12 cellular contexts compared by ENCODE assay signal in the genomic region with DNA sequence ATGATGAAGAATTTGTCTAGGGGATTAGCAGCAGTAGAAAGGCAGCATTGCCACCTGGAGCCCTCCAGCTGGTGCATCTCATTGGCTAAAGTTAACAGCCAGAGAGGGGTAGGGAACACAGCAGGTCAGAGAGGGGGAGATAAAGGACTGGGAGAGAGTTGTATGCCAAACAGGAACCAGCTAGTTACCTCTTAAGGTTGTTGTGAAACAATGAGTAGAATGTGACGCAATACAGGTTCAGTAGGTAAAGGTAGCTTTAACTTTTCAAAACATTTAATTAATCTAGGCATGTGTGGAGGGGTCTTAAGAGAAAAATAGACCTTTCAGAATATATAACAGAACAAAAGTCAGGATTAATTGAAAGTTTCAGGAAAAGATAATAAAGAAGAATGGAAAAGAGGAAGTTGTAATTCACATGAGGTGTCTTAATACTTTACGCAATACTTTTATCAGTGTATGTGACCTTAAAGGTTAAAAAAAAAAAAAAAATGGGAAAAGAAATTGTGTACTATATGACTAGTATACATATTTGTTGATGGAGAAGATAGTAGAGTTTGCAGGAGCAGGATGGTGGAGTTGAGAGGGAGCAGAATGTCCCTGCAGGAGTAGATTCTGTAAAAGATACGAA. TPM values are rescaled to one million over a fixed set of nuclear protein-coding genes. Genes with fewer than 3 reads are reported as not detected.
A peak's percentile ranks its signal among the peaks of the same experiment; 100 is the strongest.
DNase-seq lines count a peak whose midpoint lies in the region; ATAC-seq, FAIRE-seq and TF ChIP-seq lines count a peak whose summit lies in the region.
"Had no signal": no experiment of that assay in that cellular context is flagged by ENCODE, and none has a peak within 500 bp of the region (broad histone marks: within the 10 kb centered on the region; RNA-seq: fewer than 3 reads in every experiment).

No MANE protein-coding gene starts in this region.

- DNase-seq in activated CD8-positive, alpha-beta T cell treated with anti-CD3 and anti-CD28 coated beads for 36 hours = no peak
- no peak for DNase-seq in activated CD8-positive, alpha-beta T cell treated with anti-CD3 and anti-CD28 coated beads, Interleukin-2, amount 10 ng/mL, durations not matched to agents 7 days and 5 days
- DNase-seq in NCI-H69 (lab: John Stamatoyannopoulos, UW) = peak; percentile 77
- DNase-seq in endothelial cell of umbilical vein (ENCODE audit: low read depth, low spot score) = no peak
- DNase-seq in small intestine = peak; percentile 48
- DNase-seq in ureter (ENCODE audit: low spot score) = no peak
- DNase-seq in middle frontal gyrus (ENCODE audit: extremely low spot score, low spot score) = no peak
- DNase-seq: activated naive CD8-positive, alpha-beta T cell treated with anti-CD3 and anti-CD28 coated beads, Interleukin-2, amount 10 ng/mL, durations not matched to agents 7 days and 5 days; T-cell had no signal

- H3K4me1 ChIP-seq in endothelial cell of umbilical vein (ENCODE audit: control insufficient read depth, extremely low read depth, insufficient read depth, low read length) (peaks cover 45% of the 10 kb centered on the region), small intestine (ENCODE audit: control insufficient read depth in 2 of 2, insufficient read depth in 1 of 2, low read depth in 1 of 2, low read length in 1 of 2) (peaks cover 0 to 5% of the 10 kb centered on the region in 2 donors)

- no peak overlapping the region for H2AFZ ChIP-seq in endothelial cell of umbilical vein (ENCODE audit: low read depth, low read length)

- no peaks in the 10 kb centered on the region for H3K9me1 ChIP-seq in endothelial cell of umbilical vein (replicated peaks; ENCODE audit: control insufficient read depth, extremely low read depth, insufficient read depth, low read length)

- 45 to 76% (median 58%) methylated on average over 3 of the region's 3 CpGs for WGBS in small intestine, 3 donors

- H3K9me3 ChIP-seq in endothelial cell of umbilical vein (replicated peaks; ENCODE audit: control insufficient read depth, insufficient read depth, low read length) (no peaks in the 10 kb centered on the region), small intestine (ENCODE audit: control insufficient read depth, low read depth) (no peaks in the 10 kb centered on the region)
- H3K9me3 ChIP-seq: BLaER1 had no signal

- H3K4me3 ChIP-seq in endothelial cell of umbilical vein (replicated peaks in 1 of 3; ENCODE audit: insufficient read depth in 1 of 3, low read depth in 1 of 3, low read length in 3 of 3) (no peak overlapping the region), small intestine (ENCODE audit: low read depth in 1 of 2, low read length in 2 of 2) (no peak overlapping the region)
- H3K4me3 ChIP-seq: BLaER1 had no signal

- no peak for TF ChIP-seq CTCF in activated CD8-positive, alpha-beta T cell treated with anti-CD3 and anti-CD28 coated beads for 36 hours (IDR thresholded peaks at IDR 0.05)
- no peak for TF ChIP-seq CTCF in endothelial cell of umbilical vein (IDR thresholded peaks at IDR 0.05; ENCODE audit: extremely low read depth in 1 of 2, insufficient read depth in 1 of 2, low read depth in 1 of 2, low read length in 2 of 2)

- peaks cover 3% of the 10 kb centered on the region for H4K20me1 ChIP-seq in endothelial cell of umbilical vein (replicated peaks; ENCODE audit: control insufficient read depth, extremely low read depth, insufficient read depth, low read length)

- CTCF ChIA-PET in activated CD8-positive, alpha-beta T cell treated with anti-CD3 and anti-CD28 coated beads for 36 hours (lab: Charles Lee) = interaction anchor here (1.2 kb wide), 1 partner anchor 11 kb away, joined by 3 read pairs; no protein-coding TSS in a partner anchor
- CTCF ChIA-PET in activated CD8-positive, alpha-beta T cell treated with anti-CD3 and anti-CD28 coated beads, Interleukin-2, amount 10 ng/mL, durations not matched to agents 7 days and 5 days (lab: Charles Lee) = interaction anchor here (1.2 kb wide), 1 partner anchor 258 kb away, joined by 3 read pairs; no protein-coding TSS in a partner anchor
- CTCF ChIA-PET in endothelial cell of umbilical vein (lab: Charles Lee) = interaction anchor here (0.7 to 2.2 kb wide), 16 partner anchors 8 to 333 kb away, joined by 3 to 16 read pairs (median 4); partner anchors contain the start of gene FBXO38

- no peaks in the 10 kb centered on the region for H3K27me3 ChIP-seq in endothelial cell of umbilical vein (ENCODE audit: control insufficient read depth in 2 of 2, insufficient read depth in 2 of 2, low read length in 2 of 2)
- no peaks in the 10 kb centered on the region for H3K27me3 ChIP-seq in small intestine (ENCODE audit: control insufficient read depth in 2 of 2, insufficient read depth in 2 of 2, low read length in 2 of 2)
- H3K27me3 ChIP-seq: BLaER1 had no signal

- H3K9ac ChIP-seq in endothelial cell of umbilical vein (replicated peaks; ENCODE audit: extremely low read depth, insufficient read depth, low read length) = peak overlapping the region; percentile 29
- H3K9ac ChIP-seq: BLaER1 had no signal

- H3K9me3 Mint-ChIP-seq in activated CD8-positive, alpha-beta T cell treated with anti-CD3 and anti-CD28 coated beads for 36 hours = no peaks in the 10 kb centered on the region
- H3K9me3 Mint-ChIP-seq in activated CD8-positive, alpha-beta T cell treated with anti-CD3 and anti-CD28 coated beads, Interleukin-2, amount 10 ng/mL, durations not matched to agents 7 days and 5 days (ENCODE audit: insufficient read depth) = no peaks in the 10 kb centered on the region
- H3K9me3 Mint-ChIP-seq: activated naive CD8-positive, alpha-beta T cell treated with anti-CD3 and anti-CD28 coated beads, Interleukin-2, amount 10 ng/mL, durations not matched to agents 7 days and 5 days; nephron; T-cell had no signal

- POLR2A ChIA-PET in activated CD8-positive, alpha-beta T cell treated with anti-CD3 and anti-CD28 coated beads for 36 hours (lab: Charles Lee) = no interaction called here
- POLR2A ChIA-PET in activated CD8-positive, alpha-beta T cell treated with anti-CD3 and anti-CD28 coated beads, Interleukin-2, amount 10 ng/mL, durations not matched to agents 7 days and 5 days (lab: Charles Lee) = no interaction called here
- POLR2A ChIA-PET in endothelial cell of umbilical vein (lab: Charles Lee) = interaction anchor here (0.7 kb wide), 2 partner anchors 13 to 919 kb away, joined by 3 read pairs; no protein-coding TSS in a partner anchor

- no peak for ATAC-seq in activated CD8-positive, alpha-beta T cell treated with anti-CD3 and anti-CD28 coated beads for 36 hours
- no peak for ATAC-seq in activated CD8-positive, alpha-beta T cell treated with anti-CD3 and anti-CD28 coated beads, Interleukin-2, amount 10 ng/mL, durations not matched to agents 7 days and 5 days
- no peak for ATAC-seq in GM18870 (IDR thresholded peaks at IDR 0.05; ENCODE audit: unreplicated experiment)
- ATAC-seq: T-cell had no signal

- no TSS peak for BruUV-seq in endothelial cell of umbilical vein (replicated peaks; lab: Mats Ljungman, UMichigan)

- H3K4me1 Mint-ChIP-seq in activated CD8-positive, alpha-beta T cell treated with anti-CD3 and anti-CD28 coated beads for 36 hours (ENCODE audit: low read depth) = peaks cover 52% of the 10 kb centered on the region
- peaks cover 5% of the 10 kb centered on the region for H3K4me1 Mint-ChIP-seq in activated CD8-positive, alpha-beta T cell treated with anti-CD3 and anti-CD28 coated beads, Interleukin-2, amount 10 ng/mL, durations not matched to agents 7 days and 5 days (ENCODE audit: low read depth)
- H3K4me1 Mint-ChIP-seq: nephron had no signal

- peak overlapping the region; percentile 55 for H3K27ac ChIP-seq in endothelial cell of umbilical vein (ENCODE audit: insufficient read depth, low read depth, low read length)
- H3K27ac ChIP-seq in small intestine (ENCODE audit: low read depth in 1 of 2, low read length in 1 of 2) = peak overlapping the region in 1 of 2 donors; percentile 65
- H3K27ac ChIP-seq: BLaER1 had no signal

- no peak for TF ChIP-seq POLR2A in endothelial cell of umbilical vein (IDR thresholded peaks at IDR 0.05; ENCODE audit: low read depth, low read length)

- H3K36me3 ChIP-seq in endothelial cell of umbilical vein (ENCODE audit: control insufficient read depth in 2 of 2, extremely low read depth in 1 of 2, insufficient read depth in 2 of 2, low read length in 2 of 2) = peaks cover 0 to 10% of the 10 kb centered on the region in 2 experiments
- H3K36me3 ChIP-seq in small intestine (ENCODE audit: control insufficient read depth in 2 of 2, insufficient read depth in 2 of 2, low read length in 2 of 2) = peaks cover 4 to 13% of the 10 kb centered on the region in 2 donors

- peaks cover 34% of the 10 kb centered on the region for H3K79me2 ChIP-seq in endothelial cell of umbilical vein (ENCODE audit: control insufficient read depth, insufficient read depth, low read length)

- peak overlapping the region; percentile 21 for H3K27ac Mint-ChIP-seq in activated CD8-positive, alpha-beta T cell treated with anti-CD3 and anti-CD28 coated beads for 36 hours
- H3K27ac Mint-ChIP-seq in activated CD8-positive, alpha-beta T cell treated with anti-CD3 and anti-CD28 coated beads, Interleukin-2, amount 10 ng/mL, durations not matched to agents 7 days and 5 days = no peak overlapping the region
- H3K27ac Mint-ChIP-seq: activated naive CD8-positive, alpha-beta T cell treated with anti-CD3 and anti-CD28 coated beads, Interleukin-2, amount 10 ng/mL, durations not matched to agents 7 days and 5 days had no signal

- FAIRE-seq in endothelial cell of umbilical vein (lab: Jason Lieb, UNC) = no peak
- FAIRE-seq in small intestine (lab: Jason Lieb, UNC) = peak; percentile 19

- no peak overlapping the region for H3K4me3 Mint-ChIP-seq in activated CD8-positive, alpha-beta T cell treated with anti-CD3 and anti-CD28 coated beads for 36 hours
- no peak overlapping the region for H3K4me3 Mint-ChIP-seq in activated CD8-positive, alpha-beta T cell treated with anti-CD3 and anti-CD28 coated beads, Interleukin-2, amount 10 ng/mL, durations not matched to agents 7 days and 5 days
- H3K4me3 Mint-ChIP-seq: activated naive CD8-positive, alpha-beta T cell treated with anti-CD3 and anti-CD28 coated beads, Interleukin-2, amount 10 ng/mL, durations not matched to agents 7 days and 5 days; nephron; T-cell had no signal

- intact Hi-C loops in activated CD8-positive, alpha-beta T cell treated with anti-CD3 and anti-CD28 coated beads for 36 hours (cut with micrococcal nuclease) = no loop called here
- intact Hi-C loops in endothelial cell of umbilical vein (cut with micrococcal nuclease) = loop anchor here (1.0 to 5.0 kb wide), 2 partner anchors 331 to 574 kb away; no protein-coding TSS in a partner anchor

- no peaks in the 10 kb centered on the region for H3K27me3 Mint-ChIP-seq in activated CD8-positive, alpha-beta T cell treated with anti-CD3 and anti-CD28 coated beads for 36 hours
- no peaks in the 10 kb centered on the region for H3K27me3 Mint-ChIP-seq in activated CD8-positive, alpha-beta T cell treated with anti-CD3 and anti-CD28 coated beads, Interleukin-2, amount 10 ng/mL, durations not matched to agents 7 days and 5 days (ENCODE audit: low read depth)
- H3K27me3 Mint-ChIP-seq: activated naive CD8-positive, alpha-beta T cell treated with anti-CD3 and anti-CD28 coated beads, Interleukin-2, amount 10 ng/mL, durations not matched to agents 7 days and 5 days; T-cell had no signal

- dilution Hi-C loops in endothelial cell of umbilical vein (cut with MboI; ENCODE audit: extremely low pct_ligation_motif_present, low sequenced_read_pairs) = no loop called here

- peak overlapping the region; percentile 76 for H3K4me2 ChIP-seq in endothelial cell of umbilical vein (ENCODE audit: insufficient read depth, low read length)
- H3K4me2 ChIP-seq: BLaER1 had no signal

- H3K36me3 Mint-ChIP-seq in activated CD8-positive, alpha-beta T cell treated with anti-CD3 and anti-CD28 coated beads for 36 hours (ENCODE audit: low read depth) = peaks cover 49% of the 10 kb centered on the region
- H3K36me3 Mint-ChIP-seq in activated CD8-positive, alpha-beta T cell treated with anti-CD3 and anti-CD28 coated beads, Interleukin-2, amount 10 ng/mL, durations not matched to agents 7 days and 5 days (ENCODE audit: low read depth) = peaks cover 50% of the 10 kb centered on the region

RNA-seq across cellular contexts. Expression of gene FBXO38, which starts 14.3 kb away (rescaled TPM):
- 10 to 100 TPM; 38.0 to 39.6 TPM for total RNA-seq in activated CD8-positive, alpha-beta T cell treated with anti-CD3 and anti-CD28 coated beads for 36 hours
- total RNA-seq in activated CD8-positive, alpha-beta T cell treated with anti-CD3 and anti-CD28 coated beads, Interleukin-2, amount 10 ng/mL, durations not matched to agents 7 days and 5 days = 10 to 100 TPM; 37.4 to 47.6 TPM
- total RNA-seq in endothelial cell of umbilical vein (52.9 and 65.6 TPM in 2 replicates), ureter (94.8 TPM)
- polyA plus RNA-seq in endothelial cell of umbilical vein (15.0 and 18.6 TPM in 2 replicates), small intestine (10 to 100 TPM; 13.5 to 16.3 (median 14.0) TPM)
- 14.5 and 14.9 TPM in 2 replicates for polyA plus RNA-seq in endothelial cell of umbilical vein (2011; cell fraction: cytosol; rRNA removed)
- 75.0 and 98.8 TPM in 2 replicates for polyA plus RNA-seq in endothelial cell of umbilical vein (2011; cell fraction: nucleus; rRNA removed)
- polyA plus RNA-seq in endothelial cell of umbilical vein (2012) = 25.1 and 40.5 TPM in 2 replicates
- polyA minus RNA-seq in endothelial cell of umbilical vein = 107 and 138 TPM in 2 replicates
- polyA minus RNA-seq in endothelial cell of umbilical vein (2011; cell fraction: cytosol; rRNA and poly(A)+ RNA removed) = 24.2 TPM
- 245 and 336 TPM in 2 replicates for polyA minus RNA-seq in endothelial cell of umbilical vein (2011; cell fraction: nucleus; rRNA and poly(A)+ RNA removed)

Comparison
In these comparisons a context has a peak if more than half of its experiments do, and no peak if none do; other contexts are left out.
1. DNase-seq: peak in NCI-H69 (single experiment) and small intestine (single experiment); none in activated CD8-positive, alpha-beta T cell treated with anti-CD3 and anti-CD28 coated beads for 36 hours (single experiment), activated CD8-positive, alpha-beta T cell treated with anti-CD3 and anti-CD28 coated beads, Interleukin-2, amount 10 ng/mL, durations not matched to agents 7 days and 5 days (single experiment), endothelial cell of umbilical vein (single experiment), ureter (single experiment) and middle frontal gyrus (single experiment).